ENCODE assay signal across 27 cellular contexts in the genomic region with DNA sequence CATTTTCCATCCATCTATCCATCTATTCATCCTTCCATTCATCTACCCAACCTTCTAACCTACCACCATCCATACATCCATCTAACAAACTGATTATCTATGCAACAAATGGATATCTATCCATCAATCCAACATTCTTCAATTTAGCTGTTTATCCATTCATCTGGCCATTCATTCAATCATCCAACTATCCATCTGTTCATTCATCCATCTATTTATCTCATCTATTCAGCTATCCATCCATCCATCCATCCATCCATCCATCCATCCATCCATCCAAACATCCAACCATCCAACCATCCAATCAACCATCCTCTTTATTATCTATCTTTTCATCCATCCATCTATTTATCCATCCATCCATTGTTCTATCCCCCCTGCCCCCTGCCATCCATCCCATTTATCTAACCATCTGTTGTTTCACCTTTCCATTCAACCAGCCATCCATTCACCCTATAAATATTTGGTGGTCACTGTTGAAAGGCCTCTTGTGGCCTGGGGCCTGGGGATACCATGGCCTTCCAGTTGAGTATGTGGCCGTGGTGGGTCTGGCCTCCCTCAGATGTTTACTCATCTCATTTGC. TPM values are rescaled to one million over a fixed set of nuclear protein-coding genes. Genes with fewer than 3 reads are reported as not detected.
DNase-seq lines count a peak whose midpoint lies in the region; ATAC-seq, FAIRE-seq and TF ChIP-seq lines count a peak whose summit lies in the region.
"Had no signal": no experiment of that assay in that cellular context is flagged by ENCODE, and none has a peak within 500 bp of the region (broad histone marks: within the 10 kb centered on the region; RNA-seq: fewer than 3 reads in every experiment).

No MANE protein-coding gene starts in this region.

- H4K5ac ChIP-seq in H1 (ENCODE audit: insufficient read length, low read depth, low read length): no peak overlapping the region

- H2AK5ac ChIP-seq in H1 (ENCODE audit: low read depth, low read length): no peak overlapping the region

- H3K4me1 ChIP-seq in HEK293 (ENCODE audit: control insufficient read depth, insufficient read depth, low read length) (peaks cover 3% of the 10 kb centered on the region), H1 (replicated peaks in 1 of 4; ENCODE audit: control insufficient read depth in 3 of 4, insufficient read depth in 4 of 4, low read length in 3 of 4) (no peaks in the 10 kb centered on the region), PC-3 (ENCODE audit: insufficient read depth, low read length) (peaks cover 8% of the 10 kb centered on the region)

- H3K27me3 ChIP-seq in H1 (replicated peaks in 1 of 4; ENCODE audit: control insufficient read depth in 3 of 4, extremely low read depth in 1 of 4, insufficient read depth in 3 of 4, low read length in 3 of 4) (no peaks in the 10 kb centered on the region; a peak in 1 of 7 replicates), PC-3 (ENCODE audit: low read length) (no peaks in the 10 kb centered on the region)
- H3K27me3 ChIP-seq: BLaER1 treated with 17β-estradiol and CSF1 and Interleukin-3, amounts not matched to agents 10 nM and 100 nM had no signal

- no peak overlapping the region for H2BK12ac ChIP-seq in H1 (ENCODE audit: low read depth, low read length)

- H3K9me3 ChIP-seq in HEK293 (ENCODE audit: control insufficient read depth, insufficient read depth, low read depth, low read length) (no peaks in the 10 kb centered on the region), H1 (ENCODE audit: insufficient read depth in 2 of 2, low read depth in 1 of 2, low read length in 1 of 2) (no peaks in the 10 kb centered on the region), PC-3 (ENCODE audit: low read length) (no peaks in the 10 kb centered on the region)

- H3K27ac ChIP-seq in HEK293 (ENCODE audit: extremely low read depth, low read depth, low read length): no peak overlapping the region
- no peak overlapping the region for H3K27ac ChIP-seq in H1 (ENCODE audit: low read depth, low read length)
- H3K27ac ChIP-seq in PC-3 (ENCODE audit: low read length): no peak overlapping the region
- H3K27ac ChIP-seq: 22Rv1; A549; BLaER1 treated with 17β-estradiol and CSF1 and Interleukin-3, amounts not matched to agents 10 nM and 100 nM; C4-2B had no signal

- no peak overlapping the region for H3K9ac ChIP-seq in H1 (replicated peaks in 1 of 4; ENCODE audit: extremely low read depth in 1 of 4, low read depth in 3 of 4, low read length in 3 of 4)
- H3K9ac ChIP-seq in PC-3 (ENCODE audit: low read length): no peak overlapping the region
- H3K9ac ChIP-seq: BLaER1 treated with 17β-estradiol and CSF1 and Interleukin-3, amounts not matched to agents 10 nM and 100 nM had no signal

- no peak overlapping the region for H2BK120ac ChIP-seq in H1 (replicated peaks; ENCODE audit: low read depth, low read length)

- H3K9me3 Mint-ChIP-seq in activated T-helper 17 cell treated with anti-CD3 and anti-CD28 coated beads, Interleukin-2, amount 50 U/mL, for 72 hours: no peaks in the 10 kb centered on the region
- H3K9me3 Mint-ChIP-seq: CD4-positive, alpha-beta T cell; CD8-positive, alpha-beta memory T cell had no signal

- no peak for TF ChIP-seq RAD21 in H1 (IDR thresholded peaks at IDR 0.05 in 1 of 2, conservative IDR thresholded peaks at IDR 0.05 in 1 of 2; ENCODE audit: low read depth in 2 of 2, low read length in 2 of 2)

- H3K4ac ChIP-seq in H1 (replicated peaks; ENCODE audit: insufficient read length, low read depth, low read length): no peak overlapping the region

- H3K9me2 ChIP-seq in PC-3 (replicated peaks; ENCODE audit: low read length): no peaks in the 10 kb centered on the region

- CTCF ChIA-PET in HEK293 (lab: Yijun Ruan, JAX): interaction anchor here (0.7 to 0.9 kb wide), 2 partner anchors 15 to 21 kb away, joined by 3 read pairs; no protein-coding TSS in a partner anchor
- CTCF ChIA-PET in H1 (lab: Charles Lee; ENCODE audit: partially characterized antibody): interaction anchor here (0.9 to 2.5 kb wide), 8 partner anchors 9 to 186 kb away, joined by 3 to 9 read pairs (median 4); no protein-coding TSS in a partner anchor
- CTCF ChIA-PET in PC-3 (lab: Charles Lee): no interaction called here

- no peak overlapping the region for H4K8ac ChIP-seq in H1 (ENCODE audit: extremely low read depth, insufficient read depth, low read length)

- H3K4me2 ChIP-seq in H1 (ENCODE audit: insufficient read depth in 1 of 2, low read depth in 2 of 2, low read length in 2 of 2) (no peak overlapping the region), PC-3 (ENCODE audit: low read length) (no peak overlapping the region)
- H3K4me2 ChIP-seq: A549 had no signal

- no TSS peak for BruUV-seq in PC-3 (replicated peaks; lab: Mats Ljungman, UMichigan)

- TF ChIP-seq CTCF in HEK293 (tag by site-specific recombination; IDR thresholded peaks at IDR 0.05): no peak
- no peak for TF ChIP-seq CTCF in H1 (IDR thresholded peaks at IDR 0.05; ENCODE audit: control extremely low read depth in 1 of 3, insufficient read depth in 1 of 3, low read depth in 1 of 3, low read length in 3 of 3)
- TF ChIP-seq CTCF in PC-3 (conservative IDR thresholded peaks at IDR 0.05; ENCODE audit: low read depth, low read length): no peak

- H3K4me1 Mint-ChIP-seq in activated T-helper 17 cell treated with anti-CD3 and anti-CD28 coated beads, Interleukin-2, amount 50 U/mL, for 72 hours: peaks cover 8% of the 10 kb centered on the region
- H3K4me1 Mint-ChIP-seq: B cell had no signal

- 86% methylated on average over 1 of the region's 1 CpG; no CpG with 5 or more reads in 1 of the 2 experiments for WGBS in H1 (ENCODE audit: extremely low coverage in 1 of 2, insufficient coverage in 1 of 2, insufficient read length in 1 of 2, insufficient replicate concordance in 2 of 2, low coverage in 1 of 2, low lambda C conversion rate in 2 of 2, missing lambda C conversion rate in 1 of 2), 2 experiments

- H2BK20ac ChIP-seq in H1 (ENCODE audit: low read length): no peak overlapping the region

- peaks cover 91% of the 10 kb centered on the region for H3K36me3 Mint-ChIP-seq in activated T-helper 17 cell treated with anti-CD3 and anti-CD28 coated beads, Interleukin-2, amount 50 U/mL, for 72 hours (ENCODE audit: low read depth)

- H3K56ac ChIP-seq in H1 (replicated peaks; ENCODE audit: insufficient read length, low read depth, low read length): peak overlapping the region; percentile 99

- H2AFZ ChIP-seq in H1 (ENCODE audit: low read length) (no peak overlapping the region), PC-3 (ENCODE audit: low read length) (no peak overlapping the region)

- H3K79me2 ChIP-seq in H1 (ENCODE audit: control insufficient read depth in 1 of 2, insufficient read depth in 2 of 2, low read length in 2 of 2) (peaks cover 0 to 4% of the 10 kb centered on the region in 2 experiments; a peak in 1 of 4 replicates), PC-3 (ENCODE audit: low read length) (peaks cover 10% of the 10 kb centered on the region; the same call in 1 of the 2 replicates)

- H3K79me1 ChIP-seq in H1 (ENCODE audit: low read depth, low read length): peaks cover 16% of the 10 kb centered on the region

- no peak overlapping the region for H3K18ac ChIP-seq in H1 (ENCODE audit: extremely low read depth, low read length)

- H3K14ac ChIP-seq in H1 (ENCODE audit: insufficient read length): no peak overlapping the region

- H3K36me3 ChIP-seq in HEK293 (ENCODE audit: control insufficient read depth in 2 of 2, insufficient read depth in 1 of 2, low read length in 2 of 2) (peaks cover 0 to 40% of the 10 kb centered on the region in 2 experiments; a peak in 2 of 3 replicates), H1 (ENCODE audit: control insufficient read depth in 2 of 4, insufficient read depth in 4 of 4, low read length in 3 of 4) (peaks cover 27 to 66% (median 50%) of the 10 kb centered on the region in 4 experiments), PC-3 (ENCODE audit: low read depth, low read length) (peaks cover 36% of the 10 kb centered on the region)

- intact Hi-C loops in PC-3 (cut with micrococcal nuclease): no loop called here

- no peak overlapping the region for H3K4me3 Mint-ChIP-seq in activated T-helper 17 cell treated with anti-CD3 and anti-CD28 coated beads, Interleukin-2, amount 50 U/mL, for 72 hours
- H3K4me3 Mint-ChIP-seq: B cell; CD4-positive, alpha-beta T cell; CD8-positive, alpha-beta memory T cell had no signal

- no peak overlapping the region for H2BK5ac ChIP-seq in H1 (ENCODE audit: low read depth, low read length)

- DNase-seq in H1 (ENCODE audit: low read depth in 1 of 2, low spot score in 2 of 2) (no peak), urothelium cell line (ENCODE audit: low spot score) (no peak), NCI-H1436 treated with DMSO at 0.1 percent for 48 hours (lab: John Stamatoyannopoulos, UW) (no peak), PC-3 (no peak), medulla oblongata (ENCODE audit: extremely low spot score) (no peak)
- DNase-seq: AML-193; CD4-positive, alpha-beta T cell; CD8-positive, alpha-beta memory T cell; COR-L47; DMS 273 treated with DMSO at 0.1 percent for 48 hours; DMS153; DMS53; DMS79; DND-41; EL; GDM1 had no signal

- H3K4me3 ChIP-seq in HEK293 (ENCODE audit: low read depth, low read length) (no peak overlapping the region), H1 (ENCODE audit: extremely low read depth in 1 of 4, insufficient read depth in 2 of 4, low read depth in 3 of 4, low read length in 4 of 4) (no peak overlapping the region), PC-3 (ENCODE audit: low read length) (no peak overlapping the region)
- H3K4me3 ChIP-seq: A549; BLaER1 treated with 17β-estradiol and CSF1 and Interleukin-3, amounts not matched to agents 10 nM and 100 nM; GM12878 had no signal

- H3K23me2 ChIP-seq in H1 (ENCODE audit: low read depth, low read length): peaks cover 6% of the 10 kb centered on the region; the same call in 1 of the 2 replicates

- POLR2A ChIA-PET in HEK293 (lab: Yijun Ruan, JAX): no interaction called here
- POLR2A ChIA-PET in H1 (lab: Charles Lee; ENCODE audit: partially characterized antibody): interaction anchor here (0.7 kb wide), 1 partner anchor 175 kb away, joined by 4 read pairs; no protein-coding TSS in a partner anchor
- POLR2A ChIA-PET in PC-3 (lab: Charles Lee; ENCODE audit: unreplicated experiment): no interaction called here

- H4K20me1 ChIP-seq in H1 (replicated peaks in 1 of 2; ENCODE audit: control insufficient read depth in 1 of 2, insufficient read depth in 2 of 2, low read length in 2 of 2) (peaks cover 3 to 14% of the 10 kb centered on the region in 2 experiments), PC-3 (ENCODE audit: low read length) (0 out of 2 replicates have a peak, but pooled peaks cover 5% of the 10 kb centered on the region)

- ATAC-seq in activated T-helper 17 cell treated with anti-CD3 and anti-CD28 coated beads, Interleukin-2, amount 50 U/mL, for 72 hours (replicated peaks): no peak
- no peak for ATAC-seq in PC-3
- ATAC-seq: A549, GM12878 had no signal

- no peak for TF ChIP-seq EP300 in H1 (IDR thresholded peaks at IDR 0.05; ENCODE audit: borderline replicate concordance in 1 of 2, low read depth in 2 of 2, low read length in 2 of 2)

- no peak for TF ChIP-seq POLR2A in H1 (IDR thresholded peaks at IDR 0.05; ENCODE audit: control extremely low read depth in 1 of 2, low read depth in 2 of 2, low read length in 2 of 2)

- no peaks in the 10 kb centered on the region for H3F3A ChIP-seq in PC-3 (ENCODE audit: low read length, unreplicated experiment)

- no peak overlapping the region for H3K23ac ChIP-seq in H1 (ENCODE audit: insufficient read length)

- no peaks in the 10 kb centered on the region for H3K27me3 Mint-ChIP-seq in activated T-helper 17 cell treated with anti-CD3 and anti-CD28 coated beads, Interleukin-2, amount 50 U/mL, for 72 hours
- H3K27me3 Mint-ChIP-seq: B cell; CD4-positive, alpha-beta T cell; CD8-positive, alpha-beta memory T cell had no signal

- H3K27ac Mint-ChIP-seq in activated T-helper 17 cell treated with anti-CD3 and anti-CD28 coated beads, Interleukin-2, amount 50 U/mL, for 72 hours: peak overlapping the region; percentile 74
- H3K27ac Mint-ChIP-seq: B cell; CD4-positive, alpha-beta T cell had no signal

- no peak overlapping the region for H4K91ac ChIP-seq in H1 (replicated peaks; ENCODE audit: insufficient read length, low read length)

- H2BK15ac ChIP-seq in H1 (ENCODE audit: low read length): no peak overlapping the region

- FAIRE-seq in H1 (lab: Jason Lieb, UNC) (no peak), urothelium cell line (lab: Jason Lieb, UNC) (peak; percentile 53)
- FAIRE-seq: A549, GM12878, GM12892, GM18507, GM19239 had no signal

RNA-seq across cellular contexts. Expression of gene SLC6A6, which starts 44.7 kb away (rescaled TPM):
- 100 to 1,000 TPM in 1 of 2 donors, 10 to 100 TPM in 1; 80.1 to 219 TPM for total RNA-seq in activated T-helper 17 cell treated with anti-CD3 and anti-CD28 coated beads, Interleukin-2, amount 50 U/mL, for 72 hours
- 140 and 144 TPM in 2 replicates for total RNA-seq in H1 (2021; fragmentation: NEBNext Ultra II Directional; extraction: Animal tissue kit (Norgen Biotek cat#: 25700))
- 66.2 and 77.8 TPM in 2 replicates for polyA plus RNA-seq in H1 (2011; rRNA removed)
- 69.0 TPM for polyA plus RNA-seq in H1 (2011; cell fraction: cytosol; rRNA removed)
- 164 TPM for polyA plus RNA-seq in H1 (2011; cell fraction: nucleus; rRNA removed)
- 61.4 to 78.1 TPM (median 74.2 TPM) in 4 replicates for polyA plus RNA-seq in H1 (2012, experiment 1 of 2)
- 45.2 TPM for polyA plus RNA-seq in H1 (2012, experiment 2 of 2)
- polyA plus RNA-seq in H1 (2013, experiment 1 of 2): 158 TPM
- 135 TPM for polyA plus RNA-seq in H1 (2013, experiment 2 of 2)
- polyA minus RNA-seq in H1 (2011; rRNA and poly(A)+ RNA removed): 242 and 245 TPM in 2 replicates
- polyA minus RNA-seq in H1 (2011; cell fraction: cytosol; rRNA and poly(A)+ RNA removed): 135 TPM
- 104 TPM for polyA minus RNA-seq in H1 (2011; cell fraction: nucleus; rRNA and poly(A)+ RNA removed)
- total RNA-seq in PC-3 (2014; rRNA removed): 28.1 and 31.9 TPM in 2 replicates
